ENCODE assay signal across 9 cellular contexts in genomic region chr2:222304737-222305509, GRCh38. TPM values are rescaled to one million over a fixed set of nuclear protein-coding genes. Genes with fewer than 3 reads are reported as not detected.
DNase-seq lines count a peak whose midpoint lies in the region; ATAC-seq, FAIRE-seq and TF ChIP-seq lines count a peak whose summit lies in the region.
"Had no signal": no experiment of that assay in that cellular context is flagged by ENCODE, and none has a peak within 500 bp of the region (broad histone marks: within the 10 kb centered on the region; RNA-seq: fewer than 3 reads in every experiment).

No MANE protein-coding gene starts in this region.

- intact Hi-C loops in activated CD8-positive, alpha-beta T cell treated with anti-CD3 and anti-CD28 coated beads for 36 hours (cut with micrococcal nuclease) = loop anchor here (10.0 kb wide), 1 partner anchor 250 kb away; no protein-coding TSS in a partner anchor
- intact Hi-C loops in HepG2 (cut with micrococcal nuclease; ENCODE audit: unreplicated experiment) = no loop called here
- intact Hi-C loops in thyroid gland (cut with DNase I) = no loop called here

- H3K9ac ChIP-seq in HepG2 (ENCODE audit: insufficient read depth, low read depth, low read length) (no peak overlapping the region), trophoblast cell (ENCODE audit: low read length) (no peak overlapping the region)

- no TSS peak for BruUV-seq in HepG2 (replicated peaks; lab: Mats Ljungman, UMichigan)

- no peaks in the 10 kb centered on the region for H3K79me2 ChIP-seq in HepG2 (ENCODE audit: insufficient read depth, low read length)
- no peaks in the 10 kb centered on the region for H3K79me2 ChIP-seq in trophoblast cell (ENCODE audit: control insufficient read depth, insufficient read depth, low read length, poor library complexity)

- H2BK120ac ChIP-seq in trophoblast cell (ENCODE audit: insufficient read depth, low read length, poor library complexity) = no peak overlapping the region

- ATAC-seq in activated CD8-positive, alpha-beta T cell treated with anti-CD3 and anti-CD28 coated beads for 36 hours = no peak
- peak; percentile 29 for ATAC-seq in HepG2
- peak in 1 of 2 donors; percentile 9 for ATAC-seq in upper lobe of left lung (ENCODE audit: low FRiP score in 2 of 2)

- no peak overlapping the region for H3K27ac Mint-ChIP-seq in activated naive CD4-positive, alpha-beta T cell treated with anti-CD3 and anti-CD28 coated beads, Interleukin-2, amount 50 U/mL, for 24 hours
- H3K27ac Mint-ChIP-seq in activated CD8-positive, alpha-beta T cell treated with anti-CD3 and anti-CD28 coated beads for 36 hours = no peak overlapping the region

- no peak overlapping the region for H3K18ac ChIP-seq in trophoblast cell (ENCODE audit: low read length)

- peaks cover 35% of the 10 kb centered on the region for H3K4me1 Mint-ChIP-seq in activated naive CD4-positive, alpha-beta T cell treated with anti-CD3 and anti-CD28 coated beads, Interleukin-2, amount 50 U/mL, for 24 hours
- H3K4me1 Mint-ChIP-seq in activated CD8-positive, alpha-beta T cell treated with anti-CD3 and anti-CD28 coated beads for 36 hours (ENCODE audit: low read depth) = peaks cover 23% of the 10 kb centered on the region

- H2BK12ac ChIP-seq in trophoblast cell (ENCODE audit: low read length) = no peak overlapping the region

- peak overlapping the region; percentile 61 for H3K4me2 ChIP-seq in HepG2 (ENCODE audit: low read depth, low read length)
- no peak overlapping the region for H3K4me2 ChIP-seq in trophoblast cell (ENCODE audit: low read length)

- H3K36me3 ChIP-seq in HepG2 (replicated peaks in 1 of 2; ENCODE audit: control insufficient read depth in 1 of 2, insufficient read depth in 2 of 2, low read length in 2 of 2) = no peaks in the 10 kb centered on the region
- H3K36me3 ChIP-seq in upper lobe of left lung = no peaks in the 10 kb centered on the region
- no peaks in the 10 kb centered on the region for H3K36me3 ChIP-seq in trophoblast cell (ENCODE audit: control insufficient read depth in 1 of 2, insufficient read depth in 2 of 2, low read length in 2 of 2)
- H3K36me3 ChIP-seq in thyroid gland = no peaks in the 10 kb centered on the region

- H3K27me3 Mint-ChIP-seq in activated naive CD4-positive, alpha-beta T cell treated with anti-CD3 and anti-CD28 coated beads, Interleukin-2, amount 50 U/mL, for 24 hours = peaks cover 71% of the 10 kb centered on the region
- peaks cover 92% of the 10 kb centered on the region for H3K27me3 Mint-ChIP-seq in activated CD8-positive, alpha-beta T cell treated with anti-CD3 and anti-CD28 coated beads for 36 hours

- 40% methylated on average over 39 of the region's 39 CpGs for WGBS in HepG2 (ENCODE audit: low lambda C conversion rate)
- WGBS in upper lobe of left lung, 2 donors = 4 to 10% methylated on average over 39 of the region's 39 CpGs
- WGBS in trophoblast cell (ENCODE audit: extremely low coverage, insufficient coverage, insufficient read length) = no CpG with 5 or more reads among the region's 39 CpGs
- 5 to 8% methylated on average over 39 of the region's 39 CpGs for WGBS in thyroid gland, 2 donors

- no peak overlapping the region for H4K8ac ChIP-seq in trophoblast cell (ENCODE audit: low read depth, low read length)

- H3K4ac ChIP-seq in trophoblast cell (ENCODE audit: low read depth, low read length) = no peak overlapping the region

- FAIRE-seq in HepG2 (lab: Jason Lieb, UNC) = no peak

- TF ChIP-seq POLR2A in HepG2 (IDR thresholded peaks at IDR 0.05; ENCODE audit: insufficient read depth in 1 of 2, low read depth in 2 of 2, low read length in 2 of 2) (no peak), upper lobe of left lung (IDR thresholded peaks at IDR 0.05) (no peak), thyroid gland (IDR thresholded peaks at IDR 0.05) (no peak)

- POLR2A ChIA-PET in activated CD8-positive, alpha-beta T cell treated with anti-CD3 and anti-CD28 coated beads for 36 hours (lab: Charles Lee) = no interaction called here
- POLR2A ChIA-PET in HepG2 (lab: Yijun Ruan, JAX) = no interaction called here

- no peak overlapping the region for H4K12ac ChIP-seq in trophoblast cell (ENCODE audit: low read depth, low read length)

- H3K9me3 ChIP-seq in HepG2 (ENCODE audit: low read length) (no peaks in the 10 kb centered on the region), upper lobe of left lung (no peaks in the 10 kb centered on the region), trophoblast cell (ENCODE audit: insufficient read depth, low read depth, low read length) (peaks cover 2% of the 10 kb centered on the region), thyroid gland (no peaks in the 10 kb centered on the region)

- no peaks in the 10 kb centered on the region for H3K79me1 ChIP-seq in trophoblast cell (ENCODE audit: low read length)

- peak overlapping the region; percentile 75 for H3K4me3 Mint-ChIP-seq in activated naive CD4-positive, alpha-beta T cell treated with anti-CD3 and anti-CD28 coated beads, Interleukin-2, amount 50 U/mL, for 24 hours
- H3K4me3 Mint-ChIP-seq in activated CD8-positive, alpha-beta T cell treated with anti-CD3 and anti-CD28 coated beads for 36 hours = peak overlapping the region; percentile 55

- no peak overlapping the region for H3K23ac ChIP-seq in trophoblast cell (ENCODE audit: low read length)

- no peaks in the 10 kb centered on the region for H4K20me1 ChIP-seq in HepG2 (ENCODE audit: insufficient read depth, low read length)

- in situ Hi-C loops in HepG2 (cut with HindIII; ENCODE audit: extremely low pct_ligation_motif_present, low pct_unique_long_range_greater_than_20kb) = no loop called here

- no peak for DNase-seq in activated naive CD4-positive, alpha-beta T cell (lab: John Stamatoyannopoulos, UW)
- DNase-seq in activated CD8-positive, alpha-beta T cell treated with anti-CD3 and anti-CD28 coated beads for 36 hours = no peak
- no peak for DNase-seq in HepG2 (ENCODE audit: low spot score)
- peak in 1 of 2 donors; percentile 83 for DNase-seq in upper lobe of left lung
- no peak for DNase-seq in trophoblast cell
- no peak for DNase-seq in thyroid gland
- no peak for DNase-seq in NCI-H446 treated with DMSO at 0.1 percent for 48 hours (lab: John Stamatoyannopoulos, UW)

- H3K4me3 ChIP-seq in HepG2 (replicated peaks in 1 of 3; ENCODE audit: insufficient read depth in 1 of 3, low read depth in 2 of 3, low read length in 3 of 3) (peak overlapping the region in 2 of 3 experiments; percentile 30 to 58; a peak in 3 of 6 replicates), upper lobe of left lung (peak overlapping the region in 3 of 4 donors; percentile 38 to 58 (median 52)), trophoblast cell (ENCODE audit: low read depth, low read length) (no peak overlapping the region), thyroid gland (replicated peaks in 1 of 3) (peak overlapping the region in 1 of 3 donors; percentile 18)

- TF ChIP-seq EP300 in HepG2 (IDR thresholded peaks at IDR 0.05; ENCODE audit: low read depth in 2 of 2, low read length in 2 of 2) (no peak), HepG2 (CRISPR knock-in tag; IDR thresholded peaks at IDR 0.05; ENCODE audit: borderline replicate concordance) (no peak), upper lobe of left lung (IDR thresholded peaks at IDR 0.05) (no peak)

- H3K9me3 Mint-ChIP-seq in activated naive CD4-positive, alpha-beta T cell treated with anti-CD3 and anti-CD28 coated beads, Interleukin-2, amount 50 U/mL, for 24 hours = no peaks in the 10 kb centered on the region
- H3K9me3 Mint-ChIP-seq in activated CD8-positive, alpha-beta T cell treated with anti-CD3 and anti-CD28 coated beads for 36 hours = no peaks in the 10 kb centered on the region

- no peak overlapping the region for H4K91ac ChIP-seq in trophoblast cell (ENCODE audit: low read depth, low read length)

- H3K27ac ChIP-seq in HepG2 (ENCODE audit: extremely low read length, insufficient read depth, low read length) (no peak overlapping the region), upper lobe of left lung (no peak overlapping the region), trophoblast cell (ENCODE audit: low read depth, low read length) (no peak overlapping the region), thyroid gland (no peak overlapping the region)

- no peak for TF ChIP-seq RAD21 in HepG2 (CRISPR knock-in tag; IDR thresholded peaks at IDR 0.05)

- CTCF ChIA-PET in activated CD8-positive, alpha-beta T cell treated with anti-CD3 and anti-CD28 coated beads for 36 hours (lab: Charles Lee) = no interaction called here
- CTCF ChIA-PET in HepG2 (lab: Yijun Ruan, JAX; ENCODE audit: low intra/inter-chr PET ratio, low total read pairs) = no interaction called here

- H2BK5ac ChIP-seq in trophoblast cell (ENCODE audit: low read depth, low read length, poor library complexity) = no peak overlapping the region

- no peak overlapping the region for H2AFZ ChIP-seq in HepG2 (ENCODE audit: low read length)
- H2AFZ ChIP-seq in trophoblast cell (ENCODE audit: insufficient read depth, low read length, poor library complexity) = no peak overlapping the region

- no peak overlapping the region for H2AK5ac ChIP-seq in trophoblast cell (ENCODE audit: low read length)

- no peak for TF ChIP-seq CTCF in activated CD8-positive, alpha-beta T cell treated with anti-CD3 and anti-CD28 coated beads for 36 hours (IDR thresholded peaks at IDR 0.05)
- TF ChIP-seq CTCF in HepG2 (CRISPR knock-in tag; IDR thresholded peaks at IDR 0.05) = no peak
- TF ChIP-seq CTCF in upper lobe of left lung (IDR thresholded peaks at IDR 0.05) = no peak
- no peak for TF ChIP-seq CTCF in thyroid gland (IDR thresholded peaks at IDR 0.05)

- H3K14ac ChIP-seq in trophoblast cell (ENCODE audit: low read length) = no peak overlapping the region

- H3K27me3 ChIP-seq in HepG2 (ENCODE audit: control insufficient read depth in 1 of 2, insufficient read depth in 2 of 2, low read length in 2 of 2) = peaks cover 28 to 98% of the 10 kb centered on the region in 2 experiments
- H3K27me3 ChIP-seq in upper lobe of left lung = peaks cover 0 to 90% (median 48%) of the 10 kb centered on the region in 4 donors
- H3K27me3 ChIP-seq in trophoblast cell (ENCODE audit: insufficient read depth, low read length) = peaks cover 94% of the 10 kb centered on the region
- peaks cover 94% of the 10 kb centered on the region for H3K27me3 ChIP-seq in thyroid gland

- peaks cover 2% of the 10 kb centered on the region for H3K36me3 Mint-ChIP-seq in activated naive CD4-positive, alpha-beta T cell treated with anti-CD3 and anti-CD28 coated beads, Interleukin-2, amount 50 U/mL, for 24 hours
- H3K36me3 Mint-ChIP-seq in activated CD8-positive, alpha-beta T cell treated with anti-CD3 and anti-CD28 coated beads for 36 hours (ENCODE audit: low read depth) = peaks cover 3% of the 10 kb centered on the region

- H3K4me1 ChIP-seq in HepG2 (ENCODE audit: insufficient read depth, low read length) (peaks cover 16% of the 10 kb centered on the region), upper lobe of left lung (peaks cover 32 to 54% (median 34%) of the 10 kb centered on the region in 4 donors), trophoblast cell (ENCODE audit: control insufficient read depth in 1 of 2, insufficient read depth in 2 of 2, low read length in 2 of 2) (peaks cover 0 to 4% of the 10 kb centered on the region in 2 experiments), thyroid gland (peaks cover 17 to 31% of the 10 kb centered on the region in 2 donors)

RNA-seq across cellular contexts. Expression of gene PAX3, which starts 6.1 kb away (rescaled TPM):
- not detected for total RNA-seq in activated CD8-positive, alpha-beta T cell treated with anti-CD3 and anti-CD28 coated beads for 36 hours
- total RNA-seq in HepG2 (2016; rRNA removed; fragmentation: Illumina TruSeq; extraction: Trizol) (not detected in 2 replicates), upper lobe of left lung (1 to 10 TPM in 1 of 6 donors, not detected in 5; 1.0 TPM), thyroid gland (not detected)
- total RNA-seq in HepG2 (2016; cell fraction: cytosol; rRNA removed; fragmentation: Illumina TruSeq; extraction: Trizol; ENCODE audit: low read depth) = not detected in 2 replicates
- total RNA-seq in HepG2 (2016; cell fraction: insoluble cytoplasmic fraction; rRNA removed; fragmentation: Illumina TruSeq; extraction: Trizol) = not detected in 2 replicates
- not detected in 2 replicates for total RNA-seq in HepG2 (2016; cell fraction: membrane; rRNA removed; fragmentation: Illumina TruSeq; extraction: Trizol)
- not detected in 2 replicates for total RNA-seq in HepG2 (2016; cell fraction: nucleus; rRNA removed; fragmentation: Illumina TruSeq; extraction: Trizol)
- 0.07 TPM in 1 of 2 replicates, not detected in the other for polyA plus RNA-seq in HepG2 (2011; rRNA removed)
- polyA plus RNA-seq in HepG2 (2011; cell fraction: cytosol; rRNA removed) = not detected in 2 replicates
- not detected in 2 replicates for polyA plus RNA-seq in HepG2 (2011; cell fraction: nucleus; rRNA removed)
- polyA plus RNA-seq in HepG2 (2012) = not detected in 2 replicates
- not detected in 2 replicates for polyA plus RNA-seq in HepG2 (2016; cell fraction: cytosol; fragmentation: Illumina TruSeq; extraction: Trizol; ENCODE audit: low read depth)
- not detected in 2 replicates for polyA plus RNA-seq in HepG2 (2016; cell fraction: insoluble cytoplasmic fraction; fragmentation: Illumina TruSeq; extraction: Trizol; ENCODE audit: low read depth)
- polyA plus RNA-seq in HepG2 (2016; cell fraction: membrane; fragmentation: Illumina TruSeq; extraction: Trizol; ENCODE audit: low read depth) = not detected in 2 replicates
- polyA plus RNA-seq in HepG2 (2016; cell fraction: nucleus; fragmentation: Illumina TruSeq; extraction: Trizol; ENCODE audit: insufficient read depth, low read depth) = not detected in 2 replicates
- not detected in 2 replicates for polyA minus RNA-seq in HepG2 (2011; rRNA and poly(A)+ RNA removed; ENCODE audit: low replicate concordance)
- polyA minus RNA-seq in HepG2 (2011; cell fraction: cytosol; rRNA and poly(A)+ RNA removed) = not detected in 2 replicates
- not detected in 2 replicates for polyA minus RNA-seq in HepG2 (2011; cell fraction: nucleus; rRNA and poly(A)+ RNA removed)
- not detected in 2 replicates for polyA plus RNA-seq in trophoblast cell (2013)
- polyA plus RNA-seq: aorta had no signal
